Comparison of ENCODE assay signal across 8 cellular contexts in the genomic region with DNA sequence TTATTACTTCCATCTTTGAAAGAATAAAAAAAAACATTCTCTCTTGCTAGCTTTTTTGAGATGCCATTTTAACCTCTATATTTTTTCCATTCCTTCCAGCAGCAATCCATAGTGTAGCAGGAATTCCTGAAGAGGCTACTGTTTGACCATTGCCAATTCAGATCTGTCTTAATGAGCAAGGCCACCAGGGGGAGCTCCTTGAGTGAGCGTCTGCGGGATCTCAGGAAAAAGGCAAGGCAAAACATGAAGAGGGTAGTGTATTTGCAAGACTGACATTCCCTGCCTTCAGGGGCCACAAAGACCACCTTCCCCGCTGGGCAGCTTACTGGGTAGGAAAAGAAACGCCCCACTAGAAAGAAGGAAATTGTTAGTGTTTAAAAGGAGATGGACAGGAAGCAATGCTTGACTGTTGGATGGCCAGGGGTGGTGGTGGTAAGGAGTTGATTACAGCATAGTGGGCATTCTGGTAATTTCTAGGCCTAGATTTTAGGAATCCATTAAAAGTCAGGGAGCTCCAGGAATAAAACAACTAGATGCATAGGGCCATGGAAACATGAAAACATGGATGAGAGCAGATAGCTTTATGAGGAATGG.
DNase-seq lines count a peak whose midpoint lies in the region; ATAC-seq and TF ChIP-seq lines count a peak whose summit lies in the region.

No MANE protein-coding gene starts in this region.

- no peak overlapping the region for H3K4me2 ChIP-seq in KMS-11

- H3K4me3 ChIP-seq in KMS-11 (IDR thresholded peaks at IDR 0.05; ENCODE audit: insufficient read depth, low read depth, low read length) (no peak overlapping the region), endodermal cell (ENCODE audit: low read length) (no peak overlapping the region), tibial nerve (no peak overlapping the region)

- H3K4me1 Mint-ChIP-seq in endodermal cell: peaks cover 28% of the 10 kb centered on the region

- TF ChIP-seq CTCF in KMS-11 (conservative IDR thresholded peaks at IDR 0.05; ENCODE audit: low read depth, low read length) (peak; percentile 92), VCaP (conservative IDR thresholded peaks at IDR 0.05) (peak; percentile 77), endodermal cell (conservative IDR thresholded peaks at IDR 0.05) (peak; percentile 92), tibial nerve (IDR thresholded peaks at IDR 0.05) (peak; percentile 48 to 73 (median 59))

- TF ChIP-seq EP300 in tibial nerve (IDR thresholded peaks at IDR 0.05): no peak

- H3K4me3 Mint-ChIP-seq in endodermal cell: no peak overlapping the region

- H3K9me3 ChIP-seq in endodermal cell (ENCODE audit: control insufficient read depth, low read length): peaks cover 13% of the 10 kb centered on the region
- H3K9me3 ChIP-seq in tibial nerve: peaks cover 0 to 5% (median 0%) of the 10 kb centered on the region in 4 donors

- H3K36me3 ChIP-seq in KMS-11 (ENCODE audit: insufficient read depth) (no peaks in the 10 kb centered on the region), endodermal cell (ENCODE audit: control insufficient read depth, insufficient read depth, low read length) (no peaks in the 10 kb centered on the region), tibial nerve (no peaks in the 10 kb centered on the region)

- no peaks in the 10 kb centered on the region for H3K36me3 Mint-ChIP-seq in endodermal cell (ENCODE audit: low read depth)

- H3K79me2 ChIP-seq in KMS-11 (ENCODE audit: insufficient read depth, low read depth): no peaks in the 10 kb centered on the region

- peaks cover 20% of the 10 kb centered on the region for H3K27me3 Mint-ChIP-seq in endodermal cell (ENCODE audit: insufficient read depth)

- H3K27ac Mint-ChIP-seq in endodermal cell: no peak overlapping the region

- H3K9ac ChIP-seq in KMS-11: no peak overlapping the region
- no peak overlapping the region for H3K9ac ChIP-seq in endodermal cell (ENCODE audit: extremely low read depth, low read length, poor library complexity, severe bottlenecking)

- H3K27ac ChIP-seq in KMS-11 (no peak overlapping the region), VCaP (no peak overlapping the region), endodermal cell (ENCODE audit: low read depth, low read length) (no peak overlapping the region), tibial nerve (no peak overlapping the region)

- H3K4me1 ChIP-seq in KMS-11 (ENCODE audit: low read depth, poor library complexity, severe bottlenecking) (no peaks in the 10 kb centered on the region), endodermal cell (ENCODE audit: control insufficient read depth, insufficient read depth, low read length) (peaks cover 6% of the 10 kb centered on the region), tibial nerve (peaks cover 0 to 9% (median 0%) of the 10 kb centered on the region in 4 donors)

- 5% methylated on average over 4 of the region's 4 CpGs; no CpG with 5 or more reads in 1 of the 2 experiments for WGBS in endodermal cell (ENCODE audit: insufficient coverage in 1 of 2, insufficient read length in 1 of 2), 2 experiments
- 43 to 50% methylated on average over 4 of the region's 4 CpGs for WGBS in tibial nerve, 2 donors

- peaks cover 12% of the 10 kb centered on the region for H3K9me3 Mint-ChIP-seq in endodermal cell

- DNase-seq in NCI-H187 (lab: John Stamatoyannopoulos, UW) (peak; percentile 10 to 26), NCI-H187 treated with DMSO at 0.1 percent for 48 hours (lab: John Stamatoyannopoulos, UW) (no peak), endodermal cell (peak; percentile 97), midbrain (lab: John Stamatoyannopoulos, UW) (peak; percentile 84), tibial nerve (ENCODE audit: low spot score in 2 of 2) (peak; percentile 45 to 83)

- ATAC-seq in GM21390 (IDR thresholded peaks at IDR 0.05; ENCODE audit: unreplicated experiment): peak; percentile 84

- H2AFZ ChIP-seq in KMS-11 (ENCODE audit: low read depth): no peak overlapping the region

- TF ChIP-seq POLR2A in tibial nerve (IDR thresholded peaks at IDR 0.05): no peak

- H3K27me3 ChIP-seq in KMS-11 (ENCODE audit: insufficient read depth, low read depth): no peaks in the 10 kb centered on the region
- peaks cover 30% of the 10 kb centered on the region for H3K27me3 ChIP-seq in endodermal cell (ENCODE audit: control insufficient read depth, insufficient read depth, low read length, poor library complexity, severe bottlenecking)
- no peaks in the 10 kb centered on the region for H3K27me3 ChIP-seq in tibial nerve

- no peaks in the 10 kb centered on the region for H4K20me1 ChIP-seq in KMS-11 (ENCODE audit: insufficient read depth)
